In genomic region chr13:51674276-51674675, GRCh38 we compare ENCODE assay signal across 13 cellular contexts.
DNase-seq lines count a peak whose midpoint lies in the region; ATAC-seq and TF ChIP-seq lines count a peak whose summit lies in the region.
"Had no signal": no experiment of that assay in that cellular context is flagged by ENCODE, and none has a peak within 500 bp of the region (broad histone marks: within the 10 kb centered on the region; RNA-seq: fewer than 3 reads in every experiment).

No MANE protein-coding gene starts in this region.

- H3K27ac ChIP-seq in left lung (peak overlapping the region in 1 of 2 donors; percentile 15), Peyer's patch (no peak overlapping the region)
- H3K27ac ChIP-seq: GM23248, right atrium auricular region had no signal

- H3K4me3 Mint-ChIP-seq in type B pancreatic cell, result peak overlapping the region; percentile 78
- no peak overlapping the region for H3K4me3 Mint-ChIP-seq in chondrocyte (ENCODE audit: unreplicated experiment)

- no peak overlapping the region for H3K4me3 ChIP-seq in left lung
- no peak overlapping the region for H3K4me3 ChIP-seq in Peyer's patch
- H3K4me3 ChIP-seq: GM23248, right atrium auricular region, thoracic aorta had no signal

- TF ChIP-seq CTCF in left lung (IDR thresholded peaks at IDR 0.05), result no peak
- no peak for TF ChIP-seq CTCF in type B pancreatic cell (conservative IDR thresholded peaks at IDR 0.05)
- TF ChIP-seq CTCF in Peyer's patch (IDR thresholded peaks at IDR 0.05), result no peak
- no peak for TF ChIP-seq CTCF in chondrocyte (IDR thresholded peaks at IDR 0.05)

- H3K36me3 ChIP-seq in left lung (no peaks in the 10 kb centered on the region), Peyer's patch (no peaks in the 10 kb centered on the region)
- H3K36me3 ChIP-seq: right atrium auricular region, thoracic aorta had no signal

- H3K4me1 ChIP-seq in left lung (peaks cover 9 to 11% of the 10 kb centered on the region in 2 donors), Peyer's patch (no peaks in the 10 kb centered on the region)

- H3K36me3 Mint-ChIP-seq in type B pancreatic cell (peaks cover 26% of the 10 kb centered on the region), chondrocyte (ENCODE audit: low read depth) (no peaks in the 10 kb centered on the region)

- DNase-seq in NCI-H187 treated with DMSO at 0.1 percent for 48 hours (lab: John Stamatoyannopoulos, UW) (peak; percentile 28), T47D (ENCODE audit: low read depth in 1 of 2, low spot score in 1 of 2) (peak; percentile 16 to 96), left lung (peak; percentile 73 to 75), type B pancreatic cell (ENCODE audit: extremely low spot score, unreplicated experiment) (no peak), Peyer's patch (no peak), T-helper 2 cell (no peak), chondrocyte (ENCODE audit: low spot score) (no peak)
- no peak for DNase-seq in stimulated activated CD4-positive, alpha-beta T cell treated with anti-CD3 and anti-CD28 coated beads, Interleukin-4, amount 100 ng/mL, for 4 hours
- DNase-seq: glutamatergic neuron; GM23248; NK-92 treated with Interleukin-12 subunit alpha and Interleukin-12 subunit beta, amount 100 ng/mL, for 24 hours had no signal

- intact Hi-C loops in left lung (cut with DNase I), result no loop called here

- no peaks in the 10 kb centered on the region for H3K27me3 Mint-ChIP-seq in type B pancreatic cell
- no peaks in the 10 kb centered on the region for H3K27me3 Mint-ChIP-seq in chondrocyte (ENCODE audit: low read depth)

- peak overlapping the region; percentile 98 for H3K27ac Mint-ChIP-seq in type B pancreatic cell
- H3K27ac Mint-ChIP-seq in chondrocyte (ENCODE audit: unreplicated experiment), result no peak overlapping the region

- ATAC-seq in left lung, result peak; percentile 96

- TF ChIP-seq POLR2A in Peyer's patch (IDR thresholded peaks at IDR 0.05), result no peak

- H3K4me1 Mint-ChIP-seq in type B pancreatic cell (ENCODE audit: unreplicated experiment) (peaks cover 22% of the 10 kb centered on the region), chondrocyte (ENCODE audit: low read depth) (peaks cover 26% of the 10 kb centered on the region)

- H3K9me3 Mint-ChIP-seq in type B pancreatic cell (peaks cover 9% of the 10 kb centered on the region), chondrocyte (ENCODE audit: low read depth) (peaks cover 13% of the 10 kb centered on the region)

- no peaks in the 10 kb centered on the region for H3K27me3 ChIP-seq in left lung
- H3K27me3 ChIP-seq in Peyer's patch, result no peaks in the 10 kb centered on the region
- H3K27me3 ChIP-seq: right atrium auricular region had no signal

- in situ Hi-C loops in T47D (cut with HindIII; ENCODE audit: low pct_unique_long_range_greater_than_20kb, low sequenced_read_pairs), result no loop called here

- H3K9me3 ChIP-seq in left lung (no peaks in the 10 kb centered on the region), Peyer's patch (no peaks in the 10 kb centered on the region)
- H3K9me3 ChIP-seq: right atrium auricular region, thoracic aorta had no signal

Comparison
In these comparisons a context has a peak if more than half of its experiments do, and no peak if none do; other contexts are left out.
1. DNase-seq: peak in NCI-H187 treated with DMSO at 0.1 percent for 48 hours (single experiment), T47D (2 of 2) and left lung (2 of 2); none in type B pancreatic cell (single experiment), Peyer's patch (0 of 3), stimulated activated CD4-positive, alpha-beta T cell treated with anti-CD3 and anti-CD28 coated beads, Interleukin-4, amount 100 ng/mL, for 4 hours (0 of 2), T-helper 2 cell (0 of 5) and chondrocyte (single experiment).